ENCODE assay signal across 12 cellular contexts in the genomic region with DNA sequence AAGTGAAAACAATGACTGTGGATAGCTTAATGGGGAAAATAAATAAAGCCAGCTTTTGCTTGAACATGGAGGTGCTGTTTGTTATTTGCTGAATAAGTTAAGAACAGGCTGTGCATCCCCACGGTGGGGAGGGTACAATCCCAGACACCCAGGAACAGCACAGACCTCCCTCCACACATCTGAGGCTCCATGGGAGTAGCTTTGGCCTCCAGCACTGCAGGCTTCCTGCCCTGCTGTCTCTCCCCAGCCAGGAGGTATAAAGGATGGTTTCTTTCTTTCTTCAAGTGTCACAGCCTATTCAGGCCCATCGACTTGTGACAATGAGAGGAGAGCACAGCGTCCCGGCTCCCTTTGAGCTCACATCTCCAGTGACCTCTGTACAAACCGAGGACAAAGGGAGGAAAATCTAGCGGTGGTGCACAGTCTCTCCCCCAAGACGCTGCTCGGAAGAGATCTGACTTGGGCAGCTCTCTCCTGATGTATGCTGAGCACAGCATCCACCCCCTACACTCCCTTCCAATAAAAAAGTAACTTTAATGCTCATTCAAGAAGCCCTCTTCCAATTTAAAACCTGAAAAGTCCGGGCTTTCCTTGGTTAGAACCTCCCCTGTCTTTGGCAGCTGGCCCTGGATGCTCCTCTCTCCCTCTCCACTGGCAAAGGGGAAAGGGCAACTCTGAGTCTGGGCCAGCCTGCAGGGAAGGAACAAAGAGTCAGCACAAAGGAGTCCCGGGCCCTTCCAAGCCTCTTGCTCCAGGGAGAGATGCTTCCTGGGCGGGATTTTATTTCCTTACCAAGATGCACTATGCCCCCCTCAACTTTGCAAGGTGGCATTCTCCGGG. TPM values are rescaled to one million over a fixed set of nuclear protein-coding genes. Genes with fewer than 3 reads are reported as not detected.
DNase-seq lines count a peak whose midpoint lies in the region; ATAC-seq and TF ChIP-seq lines count a peak whose summit lies in the region.
"Had no signal": no experiment of that assay in that cellular context is flagged by ENCODE, and none has a peak within 500 bp of the region (broad histone marks: within the 10 kb centered on the region; RNA-seq: fewer than 3 reads in every experiment).

No MANE protein-coding gene starts in this region.

- H3K36me3 ChIP-seq in H7 (replicated peaks; ENCODE audit: control insufficient read depth, insufficient read depth, low read length) (no peaks in the 10 kb centered on the region), left lung (no peaks in the 10 kb centered on the region)
- H3K36me3 ChIP-seq: colonic mucosa had no signal

- H3K4me3 Mint-ChIP-seq in activated T-helper 17 cell treated with anti-CD3 and anti-CD28 coated beads, Interleukin-2, amount 50 U/mL, for 72 hours = peak overlapping the region; percentile 16
- H3K4me3 Mint-ChIP-seq: activated naive CD4-positive, alpha-beta T cell treated with anti-CD3 and anti-CD28 coated beads, Interleukin-2, amount 50 U/mL, for 24 hours had no signal

- no peak overlapping the region for H3K27ac Mint-ChIP-seq in activated T-helper 17 cell treated with anti-CD3 and anti-CD28 coated beads, Interleukin-2, amount 50 U/mL, for 72 hours
- H3K27ac Mint-ChIP-seq: activated naive CD4-positive, alpha-beta T cell treated with anti-CD3 and anti-CD28 coated beads, Interleukin-2, amount 50 U/mL, for 24 hours had no signal

- H3K4me3 ChIP-seq in H7 (ENCODE audit: insufficient read depth, low read depth, low read length) (no peak overlapping the region), left lung (no peak overlapping the region)
- H3K4me3 ChIP-seq: colonic mucosa had no signal

- peaks cover 7% of the 10 kb centered on the region for H3K4me1 Mint-ChIP-seq in activated T-helper 17 cell treated with anti-CD3 and anti-CD28 coated beads, Interleukin-2, amount 50 U/mL, for 72 hours

- ATAC-seq in activated T-helper 17 cell treated with anti-CD3 and anti-CD28 coated beads, Interleukin-2, amount 50 U/mL, for 72 hours (replicated peaks) = no peak
- peak; percentile 29 for ATAC-seq in left lung
- ATAC-seq in activated CD4-positive, CD25-positive, alpha-beta regulatory T cell treated with anti-CD3 and anti-CD28 coated beads, Interleukin-2, amount 50 U/mL, for 24 hours = no peak

- no peaks in the 10 kb centered on the region for H3K36me3 Mint-ChIP-seq in activated T-helper 17 cell treated with anti-CD3 and anti-CD28 coated beads, Interleukin-2, amount 50 U/mL, for 72 hours (ENCODE audit: low read depth)
- H3K36me3 Mint-ChIP-seq: activated naive CD4-positive, alpha-beta T cell treated with anti-CD3 and anti-CD28 coated beads, Interleukin-2, amount 50 U/mL, for 24 hours had no signal

- no peaks in the 10 kb centered on the region for H3K9me3 ChIP-seq in left lung
- H3K9me3 ChIP-seq: colonic mucosa had no signal

- TF ChIP-seq CTCF in left lung (IDR thresholded peaks at IDR 0.05) = no peak

- peaks cover 3% of the 10 kb centered on the region for H3K27me3 Mint-ChIP-seq in activated T-helper 17 cell treated with anti-CD3 and anti-CD28 coated beads, Interleukin-2, amount 50 U/mL, for 72 hours

- intact Hi-C loops in left lung (cut with DNase I) = no loop called here

- H3K9me3 Mint-ChIP-seq in activated T-helper 17 cell treated with anti-CD3 and anti-CD28 coated beads, Interleukin-2, amount 50 U/mL, for 72 hours = no peaks in the 10 kb centered on the region
- H3K9me3 Mint-ChIP-seq: activated naive CD4-positive, alpha-beta T cell treated with anti-CD3 and anti-CD28 coated beads, Interleukin-2, amount 50 U/mL, for 24 hours had no signal

- H3K27ac ChIP-seq in left lung = peak overlapping the region; percentile 10 to 20
- H3K27ac ChIP-seq: colonic mucosa had no signal

- peaks cover 0 to 28% of the 10 kb centered on the region in 2 donors for H3K4me1 ChIP-seq in left lung
- H3K4me1 ChIP-seq: colonic mucosa had no signal

- H3K27me3 ChIP-seq in H7 (ENCODE audit: control insufficient read depth, insufficient read depth, low read length) (no peaks in the 10 kb centered on the region), left lung (no peaks in the 10 kb centered on the region)
- H3K27me3 ChIP-seq: colonic mucosa had no signal

- DNase-seq in H7 = peak; percentile 71
- no peak for DNase-seq in left lung
- DNase-seq in retina = peak; percentile 80
- no peak for DNase-seq in EL
- no peak for DNase-seq in NCI-H510A treated with DMSO at 0.1 percent for 48 hours (lab: John Stamatoyannopoulos, UW)
- DNase-seq in NCI-H1105 treated with DMSO at 0.1 percent for 48 hours (lab: John Stamatoyannopoulos, UW) = no peak
- DNase-seq: activated CD8-positive, alpha-beta memory T cell treated with anti-CD3 and anti-CD28 coated beads for 24 hours; colonic mucosa had no signal

RNA-seq across cellular contexts. Expression of gene CHST15, which starts 18.1 kb away (rescaled TPM):
- total RNA-seq in H7 (2014; rRNA removed; shearing (Covaris generic)) = 15.7 and 18.4 TPM in 2 replicates
- 10 to 100 TPM in 1 of 2 donors, under 1 TPM in 1; 0.56 to 10.9 TPM for total RNA-seq in activated T-helper 17 cell treated with anti-CD3 and anti-CD28 coated beads, Interleukin-2, amount 50 U/mL, for 72 hours
- 10 to 100 TPM; 30.3 to 53.3 TPM for total RNA-seq in left lung
- total RNA-seq: T-helper 2 cell treated with Interferon-gamma antibody and Interleukin-4, amounts not matched to agents 100 ng/mL and 5 ng/mL, for 36 hours had no signal

Comparison
In these comparisons a context has a peak if more than half of its experiments do, and no peak if none do; other contexts are left out.
1. DNase-seq: peak in H7 (single experiment) and retina (single experiment); none in left lung (0 of 2), EL (single experiment), NCI-H510A treated with DMSO at 0.1 percent for 48 hours (single experiment) and NCI-H1105 treated with DMSO at 0.1 percent for 48 hours (single experiment).